Comparison of ENCODE assay signal across 12 cellular contexts in the genomic region with DNA sequence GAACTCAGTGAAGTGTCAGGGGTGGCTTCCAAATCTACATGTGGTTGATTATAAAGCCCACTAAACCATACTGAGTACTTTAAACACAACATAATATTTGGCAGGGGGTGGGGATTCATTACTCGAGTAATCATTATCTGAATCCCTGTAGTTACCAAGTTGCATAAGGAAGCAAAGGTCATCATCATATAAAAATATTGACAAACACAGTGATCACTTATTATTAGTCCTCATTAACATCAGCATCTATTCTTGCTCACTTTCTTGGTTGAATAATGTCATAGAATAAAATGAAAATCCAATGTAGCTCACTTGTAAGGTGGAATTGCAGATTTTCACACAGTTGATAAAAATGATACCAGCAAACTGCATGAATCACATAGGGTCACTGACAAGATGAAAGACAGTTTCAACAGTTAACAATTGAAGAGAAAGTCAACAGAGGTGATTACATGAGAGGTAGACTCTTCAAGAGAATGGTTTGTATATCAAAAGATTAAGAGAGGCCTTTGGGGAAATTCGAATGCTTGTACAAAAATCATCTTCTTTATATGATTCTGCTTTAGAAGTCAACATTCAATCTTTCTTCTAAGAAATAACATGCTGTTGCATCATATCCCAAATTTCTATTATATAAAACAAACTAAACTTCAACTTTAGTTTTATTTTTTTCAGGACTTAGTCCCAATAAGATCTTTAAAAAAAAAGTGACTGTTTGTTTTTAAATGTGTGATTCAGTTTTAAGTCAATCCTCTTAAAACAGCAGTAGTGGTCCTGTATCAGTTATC.
A peak's percentile ranks its signal among the peaks of the same experiment; 100 is the strongest.
DNase-seq lines count a peak whose midpoint lies in the region; ATAC-seq and TF ChIP-seq lines count a peak whose summit lies in the region.
"Had no signal": no experiment of that assay in that cellular context is flagged by ENCODE, and none has a peak within 500 bp of the region (broad histone marks: within the 10 kb centered on the region; RNA-seq: fewer than 3 reads in every experiment).

No MANE protein-coding gene starts in this region.

- H3K27me3 Mint-ChIP-seq in activated T-helper 2 cell treated with anti-CD3 and anti-CD28 coated beads, Interferon-gamma antibody, Interleukin-2, Interleukin-4, amounts not matched to agents 10 μg/mL and 5 μg/mL and 100 μg/mL, durations not matched to agents 14 hours and 24 hours and 36 hours (ENCODE audit: low read depth) = no peaks in the 10 kb centered on the region

- H3K36me3 ChIP-seq in left ventricle myocardium inferior (no peaks in the 10 kb centered on the region), right lobe of liver (no peaks in the 10 kb centered on the region)

- H3K4me1 ChIP-seq in left ventricle myocardium inferior = peaks cover 100% of the 10 kb centered on the region
- H3K4me1 ChIP-seq in right lobe of liver = peaks cover 0 to 90% (median 41%) of the 10 kb centered on the region in 4 donors
- H3K4me1 ChIP-seq: parathyroid adenoma had no signal

- WGBS in right lobe of liver (ENCODE audit: insufficient coverage, low coverage, low lambda C conversion rate, missing lambda C conversion rate) = 14% methylated on average over 2 of the region's 2 CpGs

- peak overlapping the region; percentile 92 for H3K27ac ChIP-seq in left ventricle myocardium inferior (replicated peaks)
- peak overlapping the region; percentile 41 to 91 (median 84) for H3K27ac ChIP-seq in right lobe of liver
- H3K27ac ChIP-seq: parathyroid adenoma had no signal

- no peak for TF ChIP-seq CTCF in left ventricle myocardium inferior (IDR thresholded peaks at IDR 0.05; ENCODE audit: borderline replicate concordance)
- no peak for TF ChIP-seq CTCF in right lobe of liver (IDR thresholded peaks at IDR 0.05)

- peak overlapping the region; percentile 87 for H3K27ac Mint-ChIP-seq in activated T-helper 2 cell treated with anti-CD3 and anti-CD28 coated beads, Interferon-gamma antibody, Interleukin-2, Interleukin-4, amounts not matched to agents 10 μg/mL and 5 μg/mL and 100 μg/mL, durations not matched to agents 14 hours and 24 hours and 36 hours
- H3K27ac Mint-ChIP-seq: GM23338 had no signal

- H3K27me3 ChIP-seq in left ventricle myocardium inferior (ENCODE audit: low read depth) = no peaks in the 10 kb centered on the region
- H3K27me3 ChIP-seq in right lobe of liver = no peaks in the 10 kb centered on the region
- H3K27me3 ChIP-seq: testis had no signal

- no peak overlapping the region for H3K4me3 Mint-ChIP-seq in activated T-helper 2 cell treated with anti-CD3 and anti-CD28 coated beads, Interferon-gamma antibody, Interleukin-2, Interleukin-4, amounts not matched to agents 10 μg/mL and 5 μg/mL and 100 μg/mL, durations not matched to agents 14 hours and 24 hours and 36 hours (ENCODE audit: low read depth)
- H3K4me3 Mint-ChIP-seq: GM23338 had no signal

- intact Hi-C loops in left ventricle myocardium inferior (cut with micrococcal nuclease) = no loop called here
- intact Hi-C loops in Right ventricle myocardium superior (cut with DNase I) = no loop called here
- intact Hi-C loops in activated T-helper 2 cell treated with anti-CD3 and anti-CD28 coated beads, Interferon-gamma antibody, Interleukin-2, Interleukin-4, amounts not matched to agents 10 μg/mL and 5 μg/mL and 100 μg/mL, durations not matched to agents 14 hours and 24 hours and 36 hours (cut with micrococcal nuclease) = no loop called here
- intact Hi-C loops in right lobe of liver (cut with DNase I) = no loop called here

- H3K36me3 Mint-ChIP-seq in activated T-helper 2 cell treated with anti-CD3 and anti-CD28 coated beads, Interferon-gamma antibody, Interleukin-2, Interleukin-4, amounts not matched to agents 10 μg/mL and 5 μg/mL and 100 μg/mL, durations not matched to agents 14 hours and 24 hours and 36 hours (ENCODE audit: low read depth) = peaks cover 82% of the 10 kb centered on the region

- DNase-seq in left ventricle myocardium inferior (no peak), Right ventricle myocardium superior (no peak), right lobe of liver (no peak), LoVo (ENCODE audit: low spot score) (no peak), NCI-H146 (lab: John Stamatoyannopoulos, UW) (no peak)
- no peak for DNase-seq in activated T-helper 2 cell treated with anti-CD3 and anti-CD28 coated beads, Interferon-gamma antibody, Interleukin-2, Interleukin-4, amounts not matched to agents 10 μg/mL and 5 μg/mL and 100 μg/mL, durations not matched to agents 14 hours and 24 hours and 36 hours (ENCODE audit: low spot score)
- DNase-seq: NCI-H1930, testis had no signal

- H3K4me1 Mint-ChIP-seq in activated T-helper 2 cell treated with anti-CD3 and anti-CD28 coated beads, Interferon-gamma antibody, Interleukin-2, Interleukin-4, amounts not matched to agents 10 μg/mL and 5 μg/mL and 100 μg/mL, durations not matched to agents 14 hours and 24 hours and 36 hours (ENCODE audit: low read depth) = peaks cover 80% of the 10 kb centered on the region

- ATAC-seq in Right ventricle myocardium superior (ENCODE audit: poor library complexity) (no peak), right lobe of liver (peak in 2 of 4 donors; percentile 1 to 4), HG03342 (IDR thresholded peaks at IDR 0.05; ENCODE audit: unreplicated experiment) (no peak), GM19455 (IDR thresholded peaks at IDR 0.05; ENCODE audit: unreplicated experiment) (no peak)
- ATAC-seq: GM23338 had no signal

- H3K4me3 ChIP-seq in left ventricle myocardium inferior (no peak overlapping the region), right lobe of liver (no peak overlapping the region)
- H3K4me3 ChIP-seq: GM23338, testis had no signal

- no peak for TF ChIP-seq POLR2A in right lobe of liver (IDR thresholded peaks at IDR 0.05)

- no peaks in the 10 kb centered on the region for H3K9me3 Mint-ChIP-seq in activated T-helper 2 cell treated with anti-CD3 and anti-CD28 coated beads, Interferon-gamma antibody, Interleukin-2, Interleukin-4, amounts not matched to agents 10 μg/mL and 5 μg/mL and 100 μg/mL, durations not matched to agents 14 hours and 24 hours and 36 hours
- H3K9me3 Mint-ChIP-seq: GM23338 had no signal

- H3K9me3 ChIP-seq in left ventricle myocardium inferior (replicated peaks) (no peaks in the 10 kb centered on the region), right lobe of liver (no peaks in the 10 kb centered on the region)
- H3K9me3 ChIP-seq: testis had no signal
